1 cellular context compared by ENCODE assay signal in the genomic region with DNA sequence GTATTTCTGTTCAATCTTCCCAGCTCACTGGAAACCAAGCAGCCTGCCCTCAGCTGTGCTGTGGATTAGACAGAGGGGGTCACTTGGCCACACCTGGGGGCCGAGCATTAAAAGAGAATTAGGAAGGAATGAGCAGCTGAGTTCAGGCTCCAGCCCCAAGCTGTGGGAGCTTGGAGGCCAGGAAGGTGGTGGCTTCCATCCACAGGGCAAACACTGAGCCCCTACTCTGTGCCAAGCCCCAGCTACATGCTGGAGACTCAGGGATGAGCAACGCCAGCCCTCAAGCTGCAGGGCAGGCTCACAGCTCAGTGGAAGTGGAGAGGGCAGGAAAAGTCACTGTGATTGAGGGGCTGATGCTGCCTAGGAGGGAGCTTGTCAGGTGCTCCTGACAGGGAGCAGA.
TF ChIP-seq lines count a peak whose summit lies in the region.

No MANE protein-coding gene starts in this region.

TF ChIP-seq in H1, 55 proteins besides CTCF, POLR2A, EP300 and RAD21:
- TF ChIP-seq ASH2L (IDR thresholded peaks at IDR 0.05; ENCODE audit: low read length) (no peak), SIRT6 (IDR thresholded peaks at IDR 0.05; ENCODE audit: low read length) (no peak), YY1 (IDR thresholded peaks at IDR 0.05; ENCODE audit: low read depth, low read length) (no peak)
